ENCODE assay signal across 18 cellular contexts in genomic region chr10:115801987-115802386, GRCh38.
DNase-seq lines count a peak whose midpoint lies in the region; ATAC-seq and TF ChIP-seq lines count a peak whose summit lies in the region.
"Had no signal": no experiment of that assay in that cellular context is flagged by ENCODE, and none has a peak within 500 bp of the region (broad histone marks: within the 10 kb centered on the region; RNA-seq: fewer than 3 reads in every experiment).

No MANE protein-coding gene starts in this region.

- no peak overlapping the region for H4K5ac ChIP-seq in IMR-90 (ENCODE audit: low read depth, low read length)

- no peak overlapping the region for H3K4me3 ChIP-seq in IMR-90 (ENCODE audit: insufficient read depth, low read depth, low read length)
- H3K4me3 ChIP-seq: HAP-1 had no signal

- no peaks in the 10 kb centered on the region for H3K9me1 ChIP-seq in IMR-90 (ENCODE audit: insufficient read depth, low read length)

- no peak overlapping the region for H2AFZ ChIP-seq in IMR-90 (replicated peaks; ENCODE audit: low read length, poor library complexity)

- H3K27ac Mint-ChIP-seq in osteocyte (ENCODE audit: unreplicated experiment) = peak overlapping the region; percentile 6

- H4K8ac ChIP-seq in IMR-90 (ENCODE audit: low read depth in 2 of 2, low read length in 2 of 2) = no peak overlapping the region

- DNase-seq in IMR-90 (peak; percentile 3), dermis blood vessel endothelial cell (peak; percentile 72), iPS DF 19.7 (ENCODE audit: low read depth, low spot score) (peak; percentile 1), osteocyte (ENCODE audit: extremely low spot score, unreplicated experiment) (no peak), HK-2 (ENCODE audit: unreplicated experiment) (no peak), A172 (ENCODE audit: low spot score) (no peak)
- no peak for DNase-seq in activated CD4-positive, alpha-beta T cell treated with anti-CD3 and anti-CD28 coated beads, Interleukin-2, amount 50 U/mL, for 48 hours
- DNase-seq: ACHN, Karpas-422, NCI-H1105, NCI-H1694, NCI-H510A, NCI-H774, Right ventricle myocardium superior, SK-N-SH had no signal

- no peak overlapping the region for H3K23ac ChIP-seq in IMR-90 (ENCODE audit: low read depth, low read length)

- H3K4me1 Mint-ChIP-seq in osteocyte (ENCODE audit: unreplicated experiment) = peaks cover 7% of the 10 kb centered on the region

- TF ChIP-seq RAD21 in IMR-90 (IDR thresholded peaks at IDR 0.05; ENCODE audit: low read length) = no peak

- H3K4me1 ChIP-seq in IMR-90 (ENCODE audit: control insufficient read depth, insufficient read depth, low read length) = no peaks in the 10 kb centered on the region
- H3K4me1 ChIP-seq: HAP-1 had no signal

- no peaks in the 10 kb centered on the region for H3K9me3 Mint-ChIP-seq in osteocyte (ENCODE audit: unreplicated experiment)

- H3K56ac ChIP-seq in IMR-90 (ENCODE audit: extremely low read depth, insufficient read depth, low read length) = no peak overlapping the region

- 100% methylated on average over 2 of the region's 2 CpGs; no CpG with 5 or more reads in 1 of the 2 experiments for WGBS in IMR-90 (ENCODE audit: extremely low coverage in 2 of 2, insufficient read length in 1 of 2), 2 experiments

- no peaks in the 10 kb centered on the region for H3K36me3 ChIP-seq in IMR-90 (ENCODE audit: control insufficient read depth, insufficient read depth, low read length)
- H3K36me3 ChIP-seq: HAP-1 had no signal

- BruUV-seq in IMR-90 (replicated peaks; lab: Mats Ljungman, UMichigan) = no TSS peak

- H3K27me3 ChIP-seq in IMR-90 (ENCODE audit: control insufficient read depth, insufficient read depth, low read length) = no peaks in the 10 kb centered on the region

- H3K18ac ChIP-seq in IMR-90 (ENCODE audit: low read depth, low read length) = no peak overlapping the region

- dilution Hi-C loops in IMR-90 (cut with HindIII; ENCODE audit: low sequenced_read_pairs, unreplicated experiment) = no loop called here

- H2BK120ac ChIP-seq in IMR-90 (ENCODE audit: low read depth, low read length) = no peak overlapping the region

- H3K36me3 Mint-ChIP-seq in osteocyte (ENCODE audit: unreplicated experiment) = no peaks in the 10 kb centered on the region

- no peaks in the 10 kb centered on the region for H3K9me3 ChIP-seq in IMR-90 (ENCODE audit: control insufficient read depth, insufficient read depth, low read length)
- H3K9me3 ChIP-seq: HAP-1, SK-N-SH had no signal

- H3K9ac ChIP-seq in IMR-90 (ENCODE audit: low read depth, low read length) = no peak overlapping the region
- H3K9ac ChIP-seq: SK-N-SH had no signal

- TF ChIP-seq CTCF in IMR-90 (conservative IDR thresholded peaks at IDR 0.05; ENCODE audit: low read depth, low read length) (no peak), osteocyte (IDR thresholded peaks at IDR 0.05) (no peak)

- H2AK9ac ChIP-seq in IMR-90 (replicated peaks; ENCODE audit: low read depth, low read length, poor library complexity) = no peak overlapping the region

- H3K4me2 ChIP-seq in IMR-90 (ENCODE audit: low read depth, low read length) = no peak overlapping the region
- H3K4me2 ChIP-seq: SK-N-SH had no signal

- no peak overlapping the region for H2BK5ac ChIP-seq in IMR-90 (ENCODE audit: low read depth, low read length, poor library complexity, severe bottlenecking)

- no peak overlapping the region for H2AK5ac ChIP-seq in IMR-90 (ENCODE audit: low read depth, low read length)

- H3K79me1 ChIP-seq in IMR-90 (ENCODE audit: low read depth in 1 of 2, low read length in 2 of 2) = no peaks in the 10 kb centered on the region

- no peak overlapping the region for H2BK15ac ChIP-seq in IMR-90 (ENCODE audit: low read depth, low read length)

- no peak overlapping the region for H3K14ac ChIP-seq in IMR-90 (replicated peaks; ENCODE audit: low read depth, low read length)

- CTCF ChIA-PET in IMR-90 (lab: Yijun Ruan, JAX) = interaction anchor here (0.6 to 1.1 kb wide), 6 partner anchors 11 to 584 kb away, joined by 3 to 7 read pairs (median 3); no protein-coding TSS in a partner anchor

- intact Hi-C loops in IMR-90 (cut with micrococcal nuclease) = no loop called here

- H3K27ac ChIP-seq in IMR-90 (ENCODE audit: insufficient read depth, low read length) = no peak overlapping the region
- H3K27ac ChIP-seq: C4-2B had no signal

- no peaks in the 10 kb centered on the region for H4K20me1 ChIP-seq in IMR-90 (ENCODE audit: insufficient read depth, low read length)

- no peak overlapping the region for H3K4me3 Mint-ChIP-seq in osteocyte (ENCODE audit: unreplicated experiment)

- H4K91ac ChIP-seq in IMR-90 (ENCODE audit: insufficient read depth, low read depth, low read length) = no peak overlapping the region

- POLR2A ChIA-PET in IMR-90 (lab: Charles Lee; ENCODE audit: unreplicated experiment) = no interaction called here

- H2BK20ac ChIP-seq in IMR-90 (ENCODE audit: low read depth, low read length) = no peak overlapping the region

- no peak for TF ChIP-seq POLR2A in IMR-90 (IDR thresholded peaks at IDR 0.05; ENCODE audit: low read depth, low read length)

- no peaks in the 10 kb centered on the region for H3K27me3 Mint-ChIP-seq in osteocyte (ENCODE audit: unreplicated experiment)

- H3K4ac ChIP-seq in IMR-90 (ENCODE audit: low read depth, low read length) = no peak overlapping the region

- in situ Hi-C loops in IMR-90 (cut with MboI; ENCODE audit: low sequenced_read_pairs) = no loop called here

- ATAC-seq in IMR-90 (ENCODE audit: low read depth) (no peak), GM18502 (IDR thresholded peaks at IDR 0.05; ENCODE audit: poor library complexity, unreplicated experiment) (no peak)

TF ChIP-seq in IMR-90, 13 proteins besides CTCF, POLR2A, EP300 and RAD21:
- TF ChIP-seq CHD1 (IDR thresholded peaks at IDR 0.05; ENCODE audit: low read depth, low read length) (no peak), RCOR1 (IDR thresholded peaks at IDR 0.05; ENCODE audit: insufficient replicate concordance, low read length) (no peak), NFE2L2 (IDR thresholded peaks at IDR 0.05; ENCODE audit: low read depth, low read length) (no peak), MXI1 (IDR thresholded peaks at IDR 0.05; ENCODE audit: borderline replicate concordance, low read depth, low read length) (no peak), BHLHE40 (IDR thresholded peaks at IDR 0.05; ENCODE audit: low read depth, low read length) (no peak), CEBPB (IDR thresholded peaks at IDR 0.05; ENCODE audit: low read depth, low read length) (no peak), FOS (IDR thresholded peaks at IDR 0.05; ENCODE audit: low read depth, low read length) (no peak), MAZ (IDR thresholded peaks at IDR 0.05; ENCODE audit: borderline replicate concordance, low read depth, low read length) (no peak), RFX5 (IDR thresholded peaks at IDR 0.05; ENCODE audit: low read depth, low read length) (no peak), ELK1 (IDR thresholded peaks at IDR 0.05; ENCODE audit: borderline replicate concordance, low read depth, low read length) (no peak), SMC3 (IDR thresholded peaks at IDR 0.05; ENCODE audit: low read depth, low read length) (no peak)

Comparison
In these comparisons a context has a peak if more than half of its experiments do, and no peak if none do; other contexts are left out.
1. DNase-seq: peak in IMR-90 (single experiment), dermis blood vessel endothelial cell (single experiment) and iPS DF 19.7 (single experiment); none in osteocyte (single experiment), activated CD4-positive, alpha-beta T cell treated with anti-CD3 and anti-CD28 coated beads, Interleukin-2, amount 50 U/mL, for 48 hours (0 of 2), HK-2 (single experiment) and A172 (single experiment).